Comparison of ENCODE assay signal across 14 cellular contexts in the genomic region with DNA sequence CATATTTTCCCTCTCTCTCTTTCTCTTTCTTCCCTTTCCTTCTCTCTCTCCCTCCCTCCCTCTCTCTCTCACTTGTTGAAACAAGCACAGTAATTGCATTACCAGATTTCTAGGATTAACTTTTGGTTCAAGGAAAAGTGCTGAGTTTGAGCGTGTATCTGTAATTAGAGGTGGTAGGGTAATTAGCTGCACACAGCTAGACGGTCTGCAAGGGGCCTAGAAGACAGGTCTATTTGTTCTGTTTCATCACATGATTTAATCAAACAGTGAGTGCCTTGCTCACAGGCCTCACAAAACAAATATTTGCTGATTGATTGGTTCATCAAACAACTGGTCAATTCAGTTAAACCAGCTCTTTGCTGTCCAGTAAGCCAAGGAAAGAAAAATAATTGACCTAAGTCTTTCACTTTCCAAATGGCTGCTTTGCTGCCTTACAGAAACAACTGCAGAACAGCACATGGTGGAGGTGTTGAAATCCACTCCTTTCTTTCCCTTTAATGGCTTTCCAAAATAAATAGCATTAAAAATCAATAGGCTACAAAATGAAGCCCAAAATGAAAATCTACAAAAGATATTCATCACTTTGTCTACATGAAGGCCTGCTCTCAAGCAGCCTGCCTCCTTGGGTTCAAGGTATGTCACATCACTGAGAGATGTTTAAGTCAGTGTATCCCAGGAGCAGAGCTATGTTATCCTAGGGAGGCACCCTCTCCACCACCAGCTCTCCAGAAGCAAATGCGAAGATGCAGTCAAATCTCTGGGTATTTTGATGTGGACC.
DNase-seq lines count a peak whose midpoint lies in the region; ATAC-seq and TF ChIP-seq lines count a peak whose summit lies in the region.
"Had no signal": no experiment of that assay in that cellular context is flagged by ENCODE, and none has a peak within 500 bp of the region (broad histone marks: within the 10 kb centered on the region; RNA-seq: fewer than 3 reads in every experiment).

No MANE protein-coding gene starts in this region.

- no peak overlapping the region for H3K27ac Mint-ChIP-seq in immature natural killer cell
- H3K27ac Mint-ChIP-seq: T-helper 2 cell treated with Interferon-gamma antibody and Interleukin-4, amounts not matched to agents 5 μg/mL and 100 μg/mL, for 36 hours had no signal

- H3K27me3 Mint-ChIP-seq in immature natural killer cell (ENCODE audit: low read depth in 3 of 3), result peaks cover 3 to 6% (median 3%) of the 10 kb centered on the region in 3 donors

- WGBS in right lobe of liver (ENCODE audit: insufficient coverage, low coverage, low lambda C conversion rate, missing lambda C conversion rate), result 57% methylated on average over 2 of the region's 3 CpGs
- 91 to 94% methylated on average over 3 of the region's 3 CpGs for WGBS in testis, 2 donors

- TF ChIP-seq CTCF in right lobe of liver (IDR thresholded peaks at IDR 0.05) (no peak), testis (IDR thresholded peaks at IDR 0.05) (no peak)

- H3K4me3 Mint-ChIP-seq in immature natural killer cell, result no peak overlapping the region
- H3K4me3 Mint-ChIP-seq: T-helper 2 cell treated with Interferon-gamma antibody and Interleukin-4, amounts not matched to agents 5 μg/mL and 100 μg/mL, for 36 hours had no signal

- peaks cover 0 to 36% (median 17%) of the 10 kb centered on the region in 4 donors for H3K4me1 ChIP-seq in right lobe of liver
- no peaks in the 10 kb centered on the region for H3K4me1 ChIP-seq in testis
- H3K4me1 ChIP-seq: spleen had no signal

- no peaks in the 10 kb centered on the region for H3K36me3 ChIP-seq in right lobe of liver
- H3K36me3 ChIP-seq in testis (ENCODE audit: low read depth, missing control alignments), result no peaks in the 10 kb centered on the region
- H3K36me3 ChIP-seq: spleen had no signal

- no peaks in the 10 kb centered on the region for H3K36me3 Mint-ChIP-seq in immature natural killer cell

- no peaks in the 10 kb centered on the region for H3K27me3 ChIP-seq in right lobe of liver
- no peaks in the 10 kb centered on the region for H3K27me3 ChIP-seq in testis

- no peak overlapping the region for H3K4me3 ChIP-seq in right lobe of liver
- no peak overlapping the region for H3K4me3 ChIP-seq in testis
- H3K4me3 ChIP-seq: spleen had no signal

- peak; percentile 67 to 88 (median 86) for ATAC-seq in right lobe of liver
- ATAC-seq in GM19452 (IDR thresholded peaks at IDR 0.05; ENCODE audit: unreplicated experiment), result no peak

- intact Hi-C loops in right lobe of liver (cut with DNase I), result no loop called here
- intact Hi-C loops in testis (cut with DNase I; ENCODE audit: low total_unique reads), result no loop called here

- no peaks in the 10 kb centered on the region for H3K9me3 Mint-ChIP-seq in immature natural killer cell
- H3K9me3 Mint-ChIP-seq: T-helper 2 cell treated with Interferon-gamma antibody and Interleukin-4, amounts not matched to agents 5 μg/mL and 100 μg/mL, for 36 hours had no signal

- DNase-seq in COLO668 (lab: John Stamatoyannopoulos, UW; ENCODE audit: unreplicated experiment), result peak; percentile 29
- DNase-seq in NCI-H1105 (lab: John Stamatoyannopoulos, UW), result peak; percentile 54
- DNase-seq in NCI-H82 (lab: John Stamatoyannopoulos, UW), result peak; percentile 90
- peak in 1 of 3 donors; percentile 53 for DNase-seq in right lobe of liver
- no peak for DNase-seq in GM19240 (ENCODE audit: insufficient read length, low spot score)
- DNase-seq in testis, result no peak
- no peak for DNase-seq in immature natural killer cell
- DNase-seq: activated gamma-delta T cell; effector CD4-positive, alpha-beta T cell; NCI-H524 treated with DMSO at 0.1 percent for 48 hours; occipital lobe; spleen had no signal

- H3K9me3 ChIP-seq in right lobe of liver, result no peaks in the 10 kb centered on the region
- no peaks in the 10 kb centered on the region for H3K9me3 ChIP-seq in testis
- H3K9me3 ChIP-seq: spleen had no signal

- H3K4me1 Mint-ChIP-seq in immature natural killer cell, result no peaks in the 10 kb centered on the region

- TF ChIP-seq POLR2A in right lobe of liver (IDR thresholded peaks at IDR 0.05) (no peak), testis (IDR thresholded peaks at IDR 0.05) (no peak)

- H3K27ac ChIP-seq in right lobe of liver (peak overlapping the region; percentile 66 to 70 (median 68)), testis (no peak overlapping the region)
- H3K27ac ChIP-seq: spleen had no signal

Comparison
In these comparisons a context has a peak if more than half of its experiments do, and no peak if none do; other contexts are left out.
1. DNase-seq: peak in COLO668 (single experiment), NCI-H1105 (single experiment) and NCI-H82 (single experiment); none in GM19240 (single experiment), testis (single experiment) and immature natural killer cell (0 of 3).
2. H3K27ac ChIP-seq: peak in right lobe of liver (3 of 3); none in testis (0 of 2).